In genomic region chr10:25174461-25175230, GRCh38 we compare ENCODE assay signal across 9 cellular contexts. TPM values are rescaled to one million over a fixed set of nuclear protein-coding genes. Genes with fewer than 3 reads are reported as not detected.
A peak's percentile ranks its signal among the peaks of the same experiment; 100 is the strongest.
DNase-seq lines count a peak whose midpoint lies in the region; ATAC-seq and TF ChIP-seq lines count a peak whose summit lies in the region.
"Had no signal": no experiment of that assay in that cellular context is flagged by ENCODE, and none has a peak within 500 bp of the region (broad histone marks: within the 10 kb centered on the region; RNA-seq: fewer than 3 reads in every experiment).

Gene GPR158, plus strand, starts transcription at chr10:25175001. Its CDS starts 420 bp downstream, at chr10:25175421.

- intact Hi-C loops in activated naive CD4-positive, alpha-beta T cell treated with anti-CD3 and anti-CD28 coated beads for 36 hours (cut with micrococcal nuclease) = no loop called here
- intact Hi-C loops in natural killer cell (cut with micrococcal nuclease) = no loop called here

- CTCF ChIA-PET in activated naive CD4-positive, alpha-beta T cell treated with anti-CD3 and anti-CD28 coated beads for 36 hours (lab: Charles Lee) = no interaction called here

- no peaks in the 10 kb centered on the region for H3K36me3 Mint-ChIP-seq in activated naive CD4-positive, alpha-beta T cell treated with anti-CD3 and anti-CD28 coated beads for 36 hours (ENCODE audit: low read depth)
- peaks cover 8% of the 10 kb centered on the region for H3K36me3 Mint-ChIP-seq in natural killer cell

- peaks cover 43% of the 10 kb centered on the region for H3K27me3 Mint-ChIP-seq in activated naive CD4-positive, alpha-beta T cell treated with anti-CD3 and anti-CD28 coated beads for 36 hours (ENCODE audit: low read depth)
- H3K27me3 Mint-ChIP-seq in natural killer cell (ENCODE audit: low read depth in 2 of 2) = peaks cover 28 to 37% of the 10 kb centered on the region in 2 donors

- H3K27me3 ChIP-seq in foreskin keratinocyte = peaks cover 52% of the 10 kb centered on the region

- no peak within 1 kb of the TSS for H3K27ac ChIP-seq in foreskin keratinocyte

- DNase-seq in Daoy (ENCODE audit: low read depth) = peak; percentile 92
- DNase-seq in HT1080 (ENCODE audit: low read depth) = peak; percentile 73
- DNase-seq in OCI-M1 (lab: John Stamatoyannopoulos, UW) = peak; percentile 44
- DNase-seq in activated naive CD4-positive, alpha-beta T cell treated with anti-CD3 and anti-CD28 coated beads for 36 hours = peak; percentile 74
- DNase-seq in foreskin keratinocyte = peak; percentile 75 to 89
- DNase-seq in natural killer cell = peak; percentile 33
- DNase-seq in stimulated activated naive CD8-positive, alpha-beta T cell treated with anti-CD3 and anti-CD28 coated beads, Interleukin-15, Interleukin-2, amounts not matched to agents 100 U/mL and 50 U/mL, for 24 hours = peak; percentile 67

- peaks cover 12% of the 10 kb centered on the region for H3K4me1 Mint-ChIP-seq in activated naive CD4-positive, alpha-beta T cell treated with anti-CD3 and anti-CD28 coated beads for 36 hours (ENCODE audit: low read depth)
- H3K4me1 Mint-ChIP-seq in natural killer cell = no peaks in the 10 kb centered on the region

- TF ChIP-seq CTCF in foreskin keratinocyte (conservative IDR thresholded peaks at IDR 0.05) (no peak), natural killer cell (IDR thresholded peaks at IDR 0.05) (no peak)

- no peak within 1 kb of the TSS for H3K27ac Mint-ChIP-seq in activated naive CD4-positive, alpha-beta T cell treated with anti-CD3 and anti-CD28 coated beads for 36 hours
- no peak within 1 kb of the TSS for H3K27ac Mint-ChIP-seq in natural killer cell
- H3K27ac Mint-ChIP-seq: T-helper 1 cell treated with Interleukin-12 subunit alpha and Interleukin-12 subunit beta and Interleukin-4 antibody, amounts not matched to agents 30 μg/mL and 1 μg/mL, for 36 hours had no signal

- H3K4me1 ChIP-seq in foreskin keratinocyte = no peaks in the 10 kb centered on the region

- ATAC-seq in foreskin keratinocyte (peak; percentile 94), natural killer cell (peak in 2 of 3 donors; percentile 47 to 76), HG02938 (IDR thresholded peaks at IDR 0.05; ENCODE audit: unreplicated experiment) (no peak)
- no peak for ATAC-seq in stimulated activated naive CD8-positive, alpha-beta T cell treated with anti-CD3 and anti-CD28 coated beads, Interleukin-15, Interleukin-2, amounts not matched to agents 100 U/mL and 50 U/mL, for 24 hours

- peak within 1 kb of the TSS; percentile 38 for H3K4me3 Mint-ChIP-seq in activated naive CD4-positive, alpha-beta T cell treated with anti-CD3 and anti-CD28 coated beads for 36 hours
- H3K4me3 Mint-ChIP-seq in natural killer cell = peak within 1 kb of the TSS; percentile 42
- H3K4me3 Mint-ChIP-seq: T-helper 1 cell treated with Interleukin-12 subunit alpha and Interleukin-12 subunit beta and Interleukin-4 antibody, amounts not matched to agents 30 μg/mL and 1 μg/mL, for 36 hours had no signal

- no peaks in the 10 kb centered on the region for H3K9me3 Mint-ChIP-seq in activated naive CD4-positive, alpha-beta T cell treated with anti-CD3 and anti-CD28 coated beads for 36 hours
- H3K9me3 Mint-ChIP-seq in natural killer cell = peaks cover 6 to 7% of the 10 kb centered on the region in 2 donors

RNA-seq across cellular contexts. Expression of gene GPR158, which starts in this region (rescaled TPM):
- 2.6 and 4.6 TPM in 2 replicates for total RNA-seq in Daoy (2014; rRNA removed; shearing (Covaris generic))
- total RNA-seq in HT1080 (2014; rRNA removed; shearing (Covaris generic)) = 9.4 and 10.9 TPM in 2 replicates
- 5.4 and 5.8 TPM in 2 replicates for polyA plus RNA-seq in HT1080 (2015; cell fraction: cytosol; rRNA removed)
- 8.9 and 10.8 TPM in 2 replicates for polyA plus RNA-seq in HT1080 (2015; cell fraction: nucleus; rRNA removed)
- not detected for total RNA-seq in activated naive CD4-positive, alpha-beta T cell treated with anti-CD3 and anti-CD28 coated beads for 36 hours
- total RNA-seq in foreskin keratinocyte = not detected in 2 replicates
- not detected in 2 replicates for polyA plus RNA-seq in foreskin keratinocyte
- not detected for total RNA-seq in natural killer cell

Comparison
In these comparisons a context has a peak if more than half of its experiments do, and no peak if none do; other contexts are left out.
1. Peak in DNase-seq in activated naive CD4-positive, alpha-beta T cell treated with anti-CD3 and anti-CD28 coated beads for 36 hours; RNA of the gene not detected or under 1 TPM.
2. Peak in DNase-seq and ATAC-seq in foreskin keratinocyte; RNA of the gene not detected or under 1 TPM.
3. Peak in DNase-seq and ATAC-seq in natural killer cell; RNA of the gene not detected or under 1 TPM.
4. DNase-seq: peak in every context shown above with its lines; median percentile 92 in Daoy; 82 in foreskin keratinocyte; 74 in activated naive CD4-positive, alpha-beta T cell treated with anti-CD3 and anti-CD28 coated beads for 36 hours; 73 in HT1080; 67 in stimulated activated naive CD8-positive, alpha-beta T cell treated with anti-CD3 and anti-CD28 coated beads, Interleukin-15, Interleukin-2, amounts not matched to agents 100 U/mL and 50 U/mL, for 24 hours; 44 in OCI-M1; 33 in natural killer cell.